ENCODE assay signal across 19 cellular contexts in genomic region chr12:121934318-121934682, GRCh38.
"Had no signal": no experiment of that assay in that cellular context is flagged by ENCODE, and none has a peak within 500 bp of the region (broad histone marks: within the 10 kb centered on the region; RNA-seq: fewer than 3 reads in every experiment).

No MANE protein-coding gene starts in this region.

- ATAC-seq: activated CD8-positive, alpha-beta T cell treated with anti-CD3 and anti-CD28 coated beads for 36 hours; activated T-helper 17 cell treated with anti-CD3 and anti-CD28 coated beads, Interleukin-2, amount 50 U/mL, for 72 hours; left lobe of liver; stimulated activated effector memory CD8-positive, alpha-beta T cell treated with anti-CD3 and anti-CD28 coated beads, Interleukin-12 subunit alpha, Interleukin-12 subunit beta, amount 100 ng/mL, for 72 hours; T-cell had no signal

- H3K27ac ChIP-seq: epithelial cell of prostate, prostate gland, right atrium auricular region, skin epidermis, stomach, upper lobe of left lung had no signal

- H3K4me1 ChIP-seq: prostate gland, right atrium auricular region, stomach had no signal

- H3K4me3 ChIP-seq: lung, prostate gland, right atrium auricular region, skin epidermis, stomach, upper lobe of left lung had no signal

- H3K36me3 ChIP-seq: prostate gland, upper lobe of left lung had no signal

- H3K9me3 ChIP-seq: prostate gland, right atrium auricular region, stomach, upper lobe of left lung had no signal

- FAIRE-seq: keratinocyte had no signal

- H3K27me3 ChIP-seq: right atrium auricular region, stomach, upper lobe of left lung had no signal

- DNase-seq: activated B cell treated with CpG ODN at 0.5 μM for 24 hours; activated CD8-positive, alpha-beta T cell treated with anti-CD3 and anti-CD28 coated beads for 36 hours; activated naive CD4-positive, alpha-beta T cell treated with anti-CD3 and anti-CD28 coated beads for 36 hours; activated T-cell treated with anti-CD3 and anti-CD28 coated beads, Interleukin-2, amount 50 U/mL, for 1 hour; caudate nucleus; hypothalamus; stimulated activated CD4-positive, alpha-beta T cell treated with anti-CD3 and anti-CD28 coated beads, Interleukin-4, amount 100 ng/mL, for 24 hours; stomach; T-cell had no signal
